In genomic region chr11:132114185-132114584, GRCh38 we compare ENCODE assay signal across 9 cellular contexts.
DNase-seq lines count a peak whose midpoint lies in the region; ATAC-seq and TF ChIP-seq lines count a peak whose summit lies in the region.
"Had no signal": no experiment of that assay in that cellular context is flagged by ENCODE, and none has a peak within 500 bp of the region (broad histone marks: within the 10 kb centered on the region; RNA-seq: fewer than 3 reads in every experiment).

No MANE protein-coding gene starts in this region.

- no peaks in the 10 kb centered on the region for H3K36me3 Mint-ChIP-seq in CD14-positive monocyte

- POLR2A ChIA-PET in PC-3 (lab: Charles Lee; ENCODE audit: unreplicated experiment), result no interaction called here

- CTCF ChIA-PET in PC-3 (lab: Charles Lee), result no interaction called here

- TF ChIP-seq CTCF in CD14-positive monocyte (IDR thresholded peaks at IDR 0.05), result peak; percentile 54
- peak; percentile 57 for TF ChIP-seq CTCF in PC-3 (conservative IDR thresholded peaks at IDR 0.05; ENCODE audit: low read depth, low read length)
- peak; percentile 67 for TF ChIP-seq CTCF in left ventricle myocardium inferior (IDR thresholded peaks at IDR 0.05; ENCODE audit: borderline replicate concordance)

- intact Hi-C loops in CD14-positive monocyte (cut with micrococcal nuclease) (no loop called here), PC-3 (cut with micrococcal nuclease) (loop anchor here (5.0 kb wide), 3 partner anchors 42 to 247 kb away; no protein-coding TSS in a partner anchor), left ventricle myocardium inferior (cut with micrococcal nuclease) (no loop called here)

- no peak overlapping the region for H4K12ac ChIP-seq in trophoblast cell (ENCODE audit: low read depth, low read length)

- no peak for DNase-seq in CD14-positive monocyte (ENCODE audit: low spot score)
- DNase-seq in HT1080 (ENCODE audit: low read depth), result peak; percentile 47
- peak; percentile 55 for DNase-seq in PC-3
- no peak for DNase-seq in left ventricle myocardium inferior
- DNase-seq in occipital lobe (lab: John Stamatoyannopoulos, UW), result no peak
- no peak for DNase-seq in stimulated activated CD4-positive, alpha-beta T cell treated with anti-CD3 and anti-CD28 coated beads, Interleukin-4, amount 100 ng/mL, for 4 hours
- no peak for DNase-seq in trophoblast cell

- no peak overlapping the region for H3K23ac ChIP-seq in trophoblast cell (ENCODE audit: low read length)

- H3K79me2 ChIP-seq in PC-3 (ENCODE audit: low read length) (no peaks in the 10 kb centered on the region), trophoblast cell (ENCODE audit: control insufficient read depth, insufficient read depth, low read length, poor library complexity) (no peaks in the 10 kb centered on the region)

- H3K27ac Mint-ChIP-seq in CD14-positive monocyte, result no peak overlapping the region
- H3K27ac Mint-ChIP-seq: dendritic cell treated with granulocyte-macrophage colony-stimulating factor and Interleukin-4, amounts not matched to agents 40 ng/mL and 50 ng/mL, for 4 days had no signal

- H2AFZ ChIP-seq in PC-3 (ENCODE audit: low read length) (no peak overlapping the region), trophoblast cell (ENCODE audit: insufficient read depth, low read length, poor library complexity) (no peak overlapping the region)

- no TSS peak for BruUV-seq in PC-3 (replicated peaks; lab: Mats Ljungman, UMichigan)

- H3K4me2 ChIP-seq in PC-3 (ENCODE audit: low read length), result no peak overlapping the region
- no peak overlapping the region for H3K4me2 ChIP-seq in trophoblast cell (ENCODE audit: low read length)

- no peak overlapping the region for H3K4me3 ChIP-seq in PC-3 (ENCODE audit: low read length)
- no peak overlapping the region for H3K4me3 ChIP-seq in left ventricle myocardium inferior
- no peak overlapping the region for H3K4me3 ChIP-seq in trophoblast cell (ENCODE audit: low read depth, low read length)

- H3K27me3 ChIP-seq in PC-3 (ENCODE audit: low read length) (no peaks in the 10 kb centered on the region), left ventricle myocardium inferior (ENCODE audit: low read depth) (peaks cover 31% of the 10 kb centered on the region), trophoblast cell (ENCODE audit: insufficient read depth, low read length) (no peaks in the 10 kb centered on the region)

- H3K4me1 Mint-ChIP-seq in CD14-positive monocyte, result peaks cover 8% of the 10 kb centered on the region

- H3K14ac ChIP-seq in trophoblast cell (ENCODE audit: low read length), result no peak overlapping the region

- H3K4me1 ChIP-seq in PC-3 (ENCODE audit: insufficient read depth, low read length) (peaks cover 14% of the 10 kb centered on the region), left ventricle myocardium inferior (no peaks in the 10 kb centered on the region), trophoblast cell (ENCODE audit: control insufficient read depth in 1 of 2, insufficient read depth in 2 of 2, low read length in 2 of 2) (no peaks in the 10 kb centered on the region)

- no peak overlapping the region for H3K4me3 Mint-ChIP-seq in CD14-positive monocyte
- H3K4me3 Mint-ChIP-seq: dendritic cell treated with granulocyte-macrophage colony-stimulating factor and Interleukin-4, amounts not matched to agents 40 ng/mL and 50 ng/mL, for 4 days had no signal

- no peak overlapping the region for H4K8ac ChIP-seq in trophoblast cell (ENCODE audit: low read depth, low read length)

- H4K91ac ChIP-seq in trophoblast cell (ENCODE audit: low read depth, low read length), result no peak overlapping the region

- WGBS in trophoblast cell (ENCODE audit: extremely low coverage, insufficient coverage, insufficient read length), result no CpG with 5 or more reads among the region's 3 CpGs

- H2BK5ac ChIP-seq in trophoblast cell (ENCODE audit: low read depth, low read length, poor library complexity), result no peak overlapping the region

- no peaks in the 10 kb centered on the region for H4K20me1 ChIP-seq in PC-3 (ENCODE audit: low read length)

- H3K9ac ChIP-seq in PC-3 (ENCODE audit: low read length) (no peak overlapping the region), trophoblast cell (ENCODE audit: low read length) (no peak overlapping the region)

- ATAC-seq in PC-3 (peak; percentile 37; the same call in 1 of the 2 replicates), HG02642 (IDR thresholded peaks at IDR 0.05; ENCODE audit: poor library complexity, unreplicated experiment) (no peak)

- H3K27ac ChIP-seq in PC-3 (ENCODE audit: low read length), result no peak overlapping the region
- H3K27ac ChIP-seq in left ventricle myocardium inferior (replicated peaks), result no peak overlapping the region
- H3K27ac ChIP-seq in trophoblast cell (ENCODE audit: low read depth, low read length), result no peak overlapping the region

- H2BK120ac ChIP-seq in trophoblast cell (ENCODE audit: insufficient read depth, low read length, poor library complexity), result no peak overlapping the region

- H3F3A ChIP-seq in PC-3 (ENCODE audit: low read length, unreplicated experiment), result no peaks in the 10 kb centered on the region

- peaks cover 2 to 16% (median 3%) of the 10 kb centered on the region in 3 donors for H3K27me3 Mint-ChIP-seq in CD14-positive monocyte (ENCODE audit: low read depth in 3 of 3)

- peaks cover 0 to 2% (median 0%) of the 10 kb centered on the region in 7 donors for H3K9me3 Mint-ChIP-seq in CD14-positive monocyte
- H3K9me3 Mint-ChIP-seq: dendritic cell treated with granulocyte-macrophage colony-stimulating factor and Interleukin-4, amounts not matched to agents 40 ng/mL and 50 ng/mL, for 4 days had no signal

- no peak overlapping the region for H2AK5ac ChIP-seq in trophoblast cell (ENCODE audit: low read length)

- no peaks in the 10 kb centered on the region for H3K9me2 ChIP-seq in PC-3 (replicated peaks; ENCODE audit: low read length)

- no peaks in the 10 kb centered on the region for H3K36me3 ChIP-seq in PC-3 (ENCODE audit: low read depth, low read length)
- H3K36me3 ChIP-seq in left ventricle myocardium inferior, result no peaks in the 10 kb centered on the region
- no peaks in the 10 kb centered on the region for H3K36me3 ChIP-seq in trophoblast cell (ENCODE audit: control insufficient read depth in 1 of 2, insufficient read depth in 2 of 2, low read length in 2 of 2)

- H3K18ac ChIP-seq in trophoblast cell (ENCODE audit: low read length), result no peak overlapping the region

- no peak overlapping the region for H3K4ac ChIP-seq in trophoblast cell (ENCODE audit: low read depth, low read length)

- no peak overlapping the region for H2BK12ac ChIP-seq in trophoblast cell (ENCODE audit: low read length)

- H3K79me1 ChIP-seq in trophoblast cell (ENCODE audit: low read length), result no peaks in the 10 kb centered on the region

- H3K9me3 ChIP-seq in PC-3 (ENCODE audit: low read length) (no peaks in the 10 kb centered on the region), left ventricle myocardium inferior (replicated peaks) (no peaks in the 10 kb centered on the region), trophoblast cell (ENCODE audit: insufficient read depth, low read depth, low read length) (no peaks in the 10 kb centered on the region)

Comparison
In these comparisons a context has a peak if more than half of its experiments do, and no peak if none do; other contexts are left out.
1. DNase-seq: peak in HT1080 (single experiment) and PC-3 (single experiment); none in CD14-positive monocyte (single experiment), left ventricle myocardium inferior (single experiment), occipital lobe (single experiment), stimulated activated CD4-positive, alpha-beta T cell treated with anti-CD3 and anti-CD28 coated beads, Interleukin-4, amount 100 ng/mL, for 4 hours (0 of 2) and trophoblast cell (0 of 2).
2. Peak in every context shown above with its lines, with median percentiles within 50 percentile points of each other: CTCF ChIP-seq.